Comparison of ENCODE assay signal across 8 cellular contexts in the genomic region with DNA sequence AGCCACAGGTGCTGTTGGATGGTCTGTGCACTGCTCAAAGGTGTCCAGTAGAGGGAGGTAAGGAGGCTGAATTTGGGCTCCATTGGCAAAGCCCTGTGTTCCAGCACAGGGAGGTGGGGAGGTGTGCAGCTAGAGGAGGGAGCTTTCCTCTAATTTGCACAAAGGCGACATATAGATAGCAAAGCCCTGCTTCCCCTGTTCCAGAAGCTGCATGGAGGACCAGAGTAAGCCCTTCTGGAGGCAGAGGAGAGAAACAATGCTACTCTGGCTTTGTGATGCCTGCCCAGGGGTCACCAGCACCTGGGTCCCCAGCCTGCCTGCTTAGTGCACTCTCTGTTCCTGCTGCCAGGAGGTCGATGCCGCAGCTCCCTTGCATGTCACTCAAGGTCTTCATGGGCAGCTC. TPM values are rescaled to one million over a fixed set of nuclear protein-coding genes. Genes with fewer than 3 reads are reported as not detected.
DNase-seq lines count a peak whose midpoint lies in the region; ATAC-seq and TF ChIP-seq lines count a peak whose summit lies in the region.

No MANE protein-coding gene starts in this region.

- no peak for ATAC-seq in CD8-positive, alpha-beta T cell
- ATAC-seq in GM18508 (IDR thresholded peaks at IDR 0.05; ENCODE audit: insufficient read depth, unreplicated experiment) (peak; percentile 68), HG02798 (IDR thresholded peaks at IDR 0.05; ENCODE audit: poor library complexity, unreplicated experiment) (peak; percentile 79), thoracic aorta (ENCODE audit: insufficient number of reproducible peaks, low FRiP score, low read depth) (no peak)
- ATAC-seq in activated naive CD8-positive, alpha-beta T cell treated with anti-CD3 and anti-CD28 coated beads, Interleukin-2, amount 50 U/mL, for 24 hours: peak; percentile 51

- no peak overlapping the region for H3K27ac ChIP-seq in CD8-positive, alpha-beta T cell (ENCODE audit: low read depth, low read length)
- peak overlapping the region in 1 of 2 donors; percentile 58 for H3K27ac ChIP-seq in thoracic aorta

- no peak overlapping the region for H3K4me3 Mint-ChIP-seq in CD8-positive, alpha-beta T cell
- no peak overlapping the region for H3K4me3 Mint-ChIP-seq in activated naive CD8-positive, alpha-beta T cell treated with anti-CD3 and anti-CD28 coated beads, Interleukin-2, amount 50 U/mL, for 24 hours

- no peaks in the 10 kb centered on the region for H3K9me3 ChIP-seq in CD8-positive, alpha-beta T cell (ENCODE audit: low read length)
- no peaks in the 10 kb centered on the region for H3K9me3 ChIP-seq in thoracic aorta

- H3K4me3 ChIP-seq in CD8-positive, alpha-beta T cell (ENCODE audit: low read depth, low read length): no peak overlapping the region
- no peak overlapping the region for H3K4me3 ChIP-seq in kidney epithelial cell (ENCODE audit: low read depth, low read length)
- H3K4me3 ChIP-seq in thoracic aorta: no peak overlapping the region

- peak in 1 of 7 experiments; percentile 49 for DNase-seq in CD8-positive, alpha-beta T cell
- peak; percentile 44 for DNase-seq in NCI-H146 treated with DMSO at 0.1 percent for 48 hours (lab: John Stamatoyannopoulos, UW; ENCODE audit: unreplicated experiment)
- peak; percentile 22 for DNase-seq in activated naive CD8-positive, alpha-beta T cell treated with anti-CD3 and anti-CD28 coated beads, Interleukin-2, amount 50 U/mL, for 24 hours
- DNase-seq in kidney epithelial cell (ENCODE audit: low read depth): no peak
- DNase-seq in thoracic aorta (ENCODE audit: low spot score): no peak
- no peak for DNase-seq in effector CD4-positive, alpha-beta T cell

- H3K4me1 ChIP-seq in CD8-positive, alpha-beta T cell (ENCODE audit: insufficient read depth, low read length): peaks cover 8% of the 10 kb centered on the region
- peaks cover 6 to 37% of the 10 kb centered on the region in 2 donors for H3K4me1 ChIP-seq in thoracic aorta (ENCODE audit: control insufficient read depth in 1 of 2, low read depth in 2 of 2)

- H3K4me1 Mint-ChIP-seq in CD8-positive, alpha-beta T cell (ENCODE audit: low read depth): peaks cover 4% of the 10 kb centered on the region
- no peaks in the 10 kb centered on the region for H3K4me1 Mint-ChIP-seq in activated naive CD8-positive, alpha-beta T cell treated with anti-CD3 and anti-CD28 coated beads, Interleukin-2, amount 50 U/mL, for 24 hours

- H3K27me3 Mint-ChIP-seq in CD8-positive, alpha-beta T cell (ENCODE audit: low read depth): peaks cover 43% of the 10 kb centered on the region
- peaks cover 48% of the 10 kb centered on the region for H3K27me3 Mint-ChIP-seq in activated naive CD8-positive, alpha-beta T cell treated with anti-CD3 and anti-CD28 coated beads, Interleukin-2, amount 50 U/mL, for 24 hours

- TF ChIP-seq CTCF in CD8-positive, alpha-beta T cell (IDR thresholded peaks at IDR 0.05): peak; percentile 43
- TF ChIP-seq CTCF in kidney epithelial cell (IDR thresholded peaks at IDR 0.05; ENCODE audit: insufficient read depth, low read length, poor library complexity, severe bottlenecking) (peak; percentile 76), thoracic aorta (IDR thresholded peaks at IDR 0.05) (peak; percentile 35)

- CTCF ChIA-PET in CD8-positive, alpha-beta T cell (lab: Charles Lee): interaction anchor here (0.8 to 1.3 kb wide), 8 partner anchors 9 to 77 kb away, joined by 3 to 6 read pairs (median 3); no protein-coding TSS in a partner anchor

- POLR2A ChIA-PET in CD8-positive, alpha-beta T cell (lab: Charles Lee): no interaction called here

- intact Hi-C loops in CD8-positive, alpha-beta T cell (cut with DNase I, micrococcal nuclease): loop anchor here (5.0 kb wide), 1 partner anchor 246 kb away; no protein-coding TSS in a partner anchor

- H3K36me3 ChIP-seq in CD8-positive, alpha-beta T cell (ENCODE audit: insufficient read depth, low read length): no peaks in the 10 kb centered on the region
- no peaks in the 10 kb centered on the region for H3K36me3 ChIP-seq in kidney epithelial cell (ENCODE audit: control insufficient read depth, insufficient read depth, low read length)
- H3K36me3 ChIP-seq in thoracic aorta: no peaks in the 10 kb centered on the region

- H3K27ac Mint-ChIP-seq in CD8-positive, alpha-beta T cell: no peak overlapping the region
- H3K27ac Mint-ChIP-seq in activated naive CD8-positive, alpha-beta T cell treated with anti-CD3 and anti-CD28 coated beads, Interleukin-2, amount 50 U/mL, for 24 hours: no peak overlapping the region

- no peaks in the 10 kb centered on the region for H3K27me3 ChIP-seq in CD8-positive, alpha-beta T cell (ENCODE audit: insufficient read depth, low read length)
- H3K27me3 ChIP-seq in kidney epithelial cell (ENCODE audit: control insufficient read depth, insufficient read depth, low read length) (no peaks in the 10 kb centered on the region), thoracic aorta (replicated peaks; ENCODE audit: insufficient read depth) (no peaks in the 10 kb centered on the region)

- no peaks in the 10 kb centered on the region for H3K36me3 Mint-ChIP-seq in CD8-positive, alpha-beta T cell
- no peaks in the 10 kb centered on the region for H3K36me3 Mint-ChIP-seq in activated naive CD8-positive, alpha-beta T cell treated with anti-CD3 and anti-CD28 coated beads, Interleukin-2, amount 50 U/mL, for 24 hours (ENCODE audit: low read depth)

- H3K9me3 Mint-ChIP-seq in CD8-positive, alpha-beta T cell: no peaks in the 10 kb centered on the region
- H3K9me3 Mint-ChIP-seq in activated naive CD8-positive, alpha-beta T cell treated with anti-CD3 and anti-CD28 coated beads, Interleukin-2, amount 50 U/mL, for 24 hours: no peaks in the 10 kb centered on the region

RNA-seq across cellular contexts. Expression of gene ARHGAP22, which starts 3.4 kb away (rescaled TPM):
- not detected for total RNA-seq in CD8-positive, alpha-beta T cell
- 3.4 and 7.0 TPM in 2 replicates for total RNA-seq in kidney epithelial cell
- 10 to 100 TPM; 15.4 to 24.8 TPM for total RNA-seq in thoracic aorta

Comparison
In these comparisons a context has a peak if more than half of its experiments do, and no peak if none do; other contexts are left out.
1. ATAC-seq: peak in GM18508 (single experiment), HG02798 (single experiment) and activated naive CD8-positive, alpha-beta T cell treated with anti-CD3 and anti-CD28 coated beads, Interleukin-2, amount 50 U/mL, for 24 hours (single experiment); none in CD8-positive, alpha-beta T cell (single experiment) and thoracic aorta (single experiment).
2. DNase-seq: peak in NCI-H146 treated with DMSO at 0.1 percent for 48 hours (single experiment) and activated naive CD8-positive, alpha-beta T cell treated with anti-CD3 and anti-CD28 coated beads, Interleukin-2, amount 50 U/mL, for 24 hours (single experiment); none in kidney epithelial cell (single experiment), thoracic aorta (single experiment) and effector CD4-positive, alpha-beta T cell (single experiment).
3. Peak in every context shown above with its lines, with median percentiles within 50 percentile points of each other: CTCF ChIP-seq.